In the genomic region with DNA sequence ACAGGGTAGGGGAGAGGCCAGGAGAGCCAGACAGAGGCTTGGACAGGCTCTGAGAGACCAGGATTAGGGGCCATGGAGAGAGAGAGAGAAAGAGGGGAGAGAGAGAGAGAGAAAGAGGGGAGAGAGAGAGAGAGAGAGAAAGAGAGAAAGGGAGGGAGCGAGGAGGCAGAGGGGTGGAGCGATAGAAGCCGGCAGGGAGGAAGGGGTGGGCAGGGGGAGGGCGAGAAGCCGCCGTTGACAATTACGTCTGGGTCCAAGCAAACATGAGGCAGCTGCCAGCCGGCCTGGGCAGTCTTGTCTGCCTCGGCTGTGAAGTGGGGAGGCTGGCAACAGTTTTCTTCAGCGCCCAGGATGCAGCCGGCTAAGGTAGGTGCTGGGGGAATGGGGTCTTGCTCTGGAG, we compare ENCODE assay signal across 9 cellular contexts. TPM values are rescaled to one million over a fixed set of nuclear protein-coding genes. Genes with fewer than 3 reads are reported as not detected.
A peak's percentile ranks its signal among the peaks of the same experiment; 100 is the strongest.
DNase-seq lines count a peak whose midpoint lies in the region; ATAC-seq lines count a peak whose summit lies in the region.
"Had no signal": no experiment of that assay in that cellular context is flagged by ENCODE, and none has a peak within 500 bp of the region (broad histone marks: within the 10 kb centered on the region; RNA-seq: fewer than 3 reads in every experiment).

A gene (plus strand): TSS at position 260 of the 400 bp plus-strand sequence. CDS start 92 bp downstream, at position 352.

- peaks cover 7% of the 10 kb centered on the region for H3K27me3 Mint-ChIP-seq in activated T-cell treated with anti-CD3 and anti-CD28 coated beads, Interleukin-2, amount 50 U/mL, for 4 hours (ENCODE audit: low read depth)

- no peaks in the 10 kb centered on the region for H3K4me1 Mint-ChIP-seq in activated T-cell treated with anti-CD3 and anti-CD28 coated beads, Interleukin-2, amount 50 U/mL, for 4 hours (ENCODE audit: low read depth)

- H3K9me3 Mint-ChIP-seq in activated T-cell treated with anti-CD3 and anti-CD28 coated beads, Interleukin-2, amount 50 U/mL, for 4 hours: peaks cover 4% of the 10 kb centered on the region

- no peaks in the 10 kb centered on the region for H3K36me3 Mint-ChIP-seq in activated T-cell treated with anti-CD3 and anti-CD28 coated beads, Interleukin-2, amount 50 U/mL, for 4 hours (ENCODE audit: insufficient read depth)

- no peak for ATAC-seq in HG03432 (IDR thresholded peaks at IDR 0.05; ENCODE audit: unreplicated experiment)
- ATAC-seq in HG02588 (IDR thresholded peaks at IDR 0.05; ENCODE audit: unreplicated experiment): no peak
- no peak for ATAC-seq in activated T-cell treated with anti-CD3 and anti-CD28 coated beads, Interleukin-2, amount 50 U/mL, for 4 hours

- no peak within 1 kb of the TSS for H3K4me3 Mint-ChIP-seq in activated T-cell treated with anti-CD3 and anti-CD28 coated beads, Interleukin-2, amount 50 U/mL, for 4 hours

- DNase-seq in Jurkat, Clone E6-1 (ENCODE audit: low read depth, low spot score): peak; percentile 30
- DNase-seq in NCI-H774 (lab: John Stamatoyannopoulos, UW): peak; percentile 73
- peak; percentile 77 for DNase-seq in globus pallidus (ENCODE audit: low spot score)
- no peak for DNase-seq in renal cortical epithelial cell (ENCODE audit: low read depth)
- no peak for DNase-seq in activated CD4-positive, alpha-beta T cell treated with anti-CD3 and anti-CD28 coated beads, Interleukin-2, amount 50 U/mL, for 4 hours
- DNase-seq in activated T-cell treated with anti-CD3 and anti-CD28 coated beads, Interleukin-2, amount 50 U/mL, for 4 hours: no peak
- DNase-seq: activated gamma-delta T cell had no signal

- peak within 1 kb of the TSS; percentile 53 for H3K4me3 ChIP-seq in Jurkat, Clone E6-1 (ENCODE audit: low read length)

RNA-seq across cellular contexts. Expression of the gene that starts here (rescaled TPM):
- polyA plus RNA-seq in Jurkat, Clone E6-1 (2012; ENCODE audit: insufficient read depth, insufficient read length): 14.0 TPM
- 47.4 and 127 TPM in 2 replicates for total RNA-seq in renal cortical epithelial cell
- total RNA-seq in activated T-cell treated with anti-CD3 and anti-CD28 coated beads, Interleukin-2, amount 50 U/mL, for 4 hours: not detected

Comparison
In these comparisons a context has a peak if more than half of its experiments do, and no peak if none do; other contexts are left out.
1. RNA of the gene that starts here (total RNA-seq): 47.4 to 127 TPM in renal cortical epithelial cell; not detected in activated T-cell treated with anti-CD3 and anti-CD28 coated beads, Interleukin-2, amount 50 U/mL, for 4 hours; every median in the first group is over 10 times any median in the second.
2. DNase-seq: peak in Jurkat, Clone E6-1 (single experiment), NCI-H774 (single experiment) and globus pallidus (single experiment); none in renal cortical epithelial cell (single experiment), activated CD4-positive, alpha-beta T cell treated with anti-CD3 and anti-CD28 coated beads, Interleukin-2, amount 50 U/mL, for 4 hours (0 of 2) and activated T-cell treated with anti-CD3 and anti-CD28 coated beads, Interleukin-2, amount 50 U/mL, for 4 hours (single experiment).